1 cellular context compared by ENCODE assay signal in genomic region chr6:38676236-38676973, GRCh38.
TF ChIP-seq lines count a peak whose summit lies in the region.

No MANE protein-coding gene starts in this region.

TF ChIP-seq in K562, 482 proteins besides CTCF, POLR2A, EP300 and RAD21:
- no peak for TF ChIP-seq ZNF280B (CRISPR knock-in tag; IDR thresholded peaks at IDR 0.05)
- no peak for TF ChIP-seq HMBOX1 (IDR thresholded peaks at IDR 0.05)
- no peak for TF ChIP-seq ZNF766 (CRISPR knock-in tag; conservative IDR thresholded peaks at IDR 0.05)
- TF ChIP-seq ZNF175 (CRISPR knock-in tag; IDR thresholded peaks at IDR 0.05; ENCODE audit: low read depth), result no peak
TF ChIP-seq in K562: peak in this region for 0.
